20 cellular contexts compared by ENCODE assay signal in genomic region chr1:73953611-73954010, GRCh38.
"Had no signal": no experiment of that assay in that cellular context is flagged by ENCODE, and none has a peak within 500 bp of the region (broad histone marks: within the 10 kb centered on the region; RNA-seq: fewer than 3 reads in every experiment).

No MANE protein-coding gene starts in this region.

- H3K27me3 Mint-ChIP-seq: T-cell had no signal

- H3K4me3 Mint-ChIP-seq: T-cell had no signal

- H3K36me3 Mint-ChIP-seq: T-cell had no signal

- H3K27ac Mint-ChIP-seq: T-cell had no signal

- DNase-seq: IMR-90, Karpas-422, KG1, MG63, NCI-H1092, NCI-H1436, NCI-H187, NCI-H2029, NCI-H2081 treated with DMSO at 0.1 percent for 48 hours, NCI-H2171, NCI-H226, NCI-H524, NCI-H526 treated with DMSO at 0.1 percent for 48 hours, NCI-H774, PC-3, SHP77, SK-N-SH, SW 1271, T-cell had no signal

- H3K4me1 Mint-ChIP-seq: T-cell had no signal

- ATAC-seq: Panc1, PC-3, T-cell had no signal
